In the genomic region with DNA sequence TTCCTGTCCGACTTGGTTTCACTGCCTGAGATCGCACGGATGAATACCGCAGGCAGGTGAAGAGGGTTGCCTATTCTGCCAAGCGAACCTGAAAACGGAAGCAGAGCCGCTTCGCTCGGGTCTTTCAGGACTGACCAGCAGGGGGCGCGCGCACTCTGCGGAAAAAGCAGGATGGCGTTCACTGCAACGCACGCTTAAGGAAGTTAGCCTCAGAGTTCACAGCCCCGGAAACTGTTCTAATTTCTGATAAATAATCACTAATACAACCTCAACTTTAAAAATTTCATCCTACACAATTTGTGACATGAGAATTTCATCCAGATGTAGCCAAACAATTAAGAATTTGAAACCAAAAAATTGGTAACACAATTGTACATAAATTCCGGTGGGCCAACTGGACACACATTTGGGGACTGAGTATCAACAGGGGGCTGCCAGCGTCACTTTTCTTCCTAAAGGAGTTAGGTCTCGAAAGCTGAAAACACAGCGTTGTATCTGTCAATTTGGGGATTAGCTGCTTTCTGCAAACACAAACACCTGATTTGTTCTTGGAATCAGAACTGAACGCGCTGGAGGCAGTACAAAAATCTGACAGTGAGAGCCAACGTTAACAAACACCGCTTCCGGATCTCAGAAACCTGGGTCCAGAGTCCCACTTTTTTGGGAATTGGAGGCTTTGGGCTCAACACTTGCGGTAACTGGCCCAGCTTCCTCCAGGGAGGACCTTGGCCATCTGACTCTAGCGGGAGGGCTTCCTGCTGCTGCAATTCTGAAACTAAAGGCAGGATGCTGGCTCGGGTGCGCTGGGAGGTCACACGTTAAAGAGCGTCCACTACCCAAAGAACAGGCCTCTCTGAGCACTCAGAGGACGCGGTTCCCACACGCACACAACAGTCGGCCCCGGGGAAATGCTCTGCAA, we compare ENCODE assay signal across 8 cellular contexts. TPM values are rescaled to one million over a fixed set of nuclear protein-coding genes. Genes with fewer than 3 reads are reported as not detected.
DNase-seq lines count a peak whose midpoint lies in the region; ATAC-seq and TF ChIP-seq lines count a peak whose summit lies in the region.

No MANE protein-coding gene starts in this region.

- H3K36me3 ChIP-seq in CD8-positive, alpha-beta memory T cell (ENCODE audit: insufficient read depth, low read length), result no peaks in the 10 kb centered on the region
- H3K36me3 ChIP-seq in neural progenitor cell, result no peaks in the 10 kb centered on the region
- H3K36me3 ChIP-seq in stomach, result peaks cover 9 to 28% (median 22%) of the 10 kb centered on the region in 4 donors

- no peaks in the 10 kb centered on the region for H3K9me3 Mint-ChIP-seq in CD8-positive, alpha-beta memory T cell
- H3K9me3 Mint-ChIP-seq in IgD-negative memory B cell (no peaks in the 10 kb centered on the region), neural progenitor cell (no peaks in the 10 kb centered on the region)

- intact Hi-C loops in stomach (cut with DNase I; ENCODE audit: low total_unique reads), result loop anchor here (5.0 to 10.0 kb wide), 2 partner anchors 82 to 145 kb away; no protein-coding TSS in a partner anchor

- no peak overlapping the region for H3K27ac ChIP-seq in CD8-positive, alpha-beta memory T cell (ENCODE audit: low read depth, low read length)
- H3K27ac ChIP-seq in neural progenitor cell (no peak overlapping the region), stomach (peak overlapping the region; percentile 43 to 86 (median 79))

- CTCF ChIA-PET in CD8-positive, alpha-beta memory T cell (lab: Charles Lee), result interaction anchor here (0.8 to 3.4 kb wide), 15 partner anchors 11 to 492 kb away, joined by 3 to 28 read pairs (median 5); partner anchors contain the start of gene FAM50B

- H3K36me3 Mint-ChIP-seq in CD8-positive, alpha-beta memory T cell, result peaks cover 0 to 2% (median 0%) of the 10 kb centered on the region in 3 donors
- H3K36me3 Mint-ChIP-seq in IgD-negative memory B cell, result peaks cover 1% of the 10 kb centered on the region
- H3K36me3 Mint-ChIP-seq in neural progenitor cell, result peaks cover 1% of the 10 kb centered on the region

- POLR2A ChIA-PET in CD8-positive, alpha-beta memory T cell (lab: Charles Lee), result interaction anchor here (0.9 kb wide), 1 partner anchor 279 kb away, joined by 3 read pairs; a partner anchor contains a TSS

- H3K27ac Mint-ChIP-seq in CD8-positive, alpha-beta memory T cell, result peak overlapping the region in 6 of 8 donors; percentile 7 to 79 (median 57)
- H3K27ac Mint-ChIP-seq in IgD-negative memory B cell (peak overlapping the region; percentile 79 to 90 (median 79)), neural progenitor cell (peak overlapping the region; percentile 76)

- H2AFZ ChIP-seq in neural progenitor cell (replicated peaks), result peak overlapping the region; percentile 35

- no peaks in the 10 kb centered on the region for H3K9me3 ChIP-seq in CD8-positive, alpha-beta memory T cell (ENCODE audit: low read length)
- no peaks in the 10 kb centered on the region for H3K9me3 ChIP-seq in neural progenitor cell (ENCODE audit: low read depth)
- no peaks in the 10 kb centered on the region for H3K9me3 ChIP-seq in stomach

- peaks cover under 1 to 34% of the 10 kb centered on the region in 2 donors for H3K27me3 Mint-ChIP-seq in CD8-positive, alpha-beta memory T cell
- H3K27me3 Mint-ChIP-seq in IgD-negative memory B cell (no peaks in the 10 kb centered on the region), neural progenitor cell (ENCODE audit: insufficient read depth, low read depth) (peaks cover 5% of the 10 kb centered on the region)

- ATAC-seq in GM19463 (IDR thresholded peaks at IDR 0.05; ENCODE audit: unreplicated experiment), result peak; percentile 54

- no peak overlapping the region for H3K9ac ChIP-seq in neural progenitor cell

- H3K79me2 ChIP-seq in neural progenitor cell (ENCODE audit: low read depth), result no peaks in the 10 kb centered on the region

- WGBS in stomach, 5 donors, result 13 to 19% (median 14%) methylated on average over 35 to 37 of the region's 37 CpGs

- TF ChIP-seq EP300 in stomach (IDR thresholded peaks at IDR 0.05), result no peak

- H3K4me3 ChIP-seq in CD8-positive, alpha-beta memory T cell (ENCODE audit: low read length), result peak overlapping the region; percentile 11
- peak overlapping the region; percentile 18 for H3K4me3 ChIP-seq in fibroblast of pulmonary artery (replicated peaks; ENCODE audit: low read depth, low read length)
- no peak overlapping the region for H3K4me3 ChIP-seq in neural progenitor cell
- peak overlapping the region in 3 of 4 donors; percentile 6 to 28 (median 21) for H3K4me3 ChIP-seq in stomach

- H3K4me3 Mint-ChIP-seq in CD8-positive, alpha-beta memory T cell, result peak overlapping the region; percentile 31 to 87 (median 63)
- peak overlapping the region; percentile 70 to 93 (median 82) for H3K4me3 Mint-ChIP-seq in IgD-negative memory B cell
- no peak overlapping the region for H3K4me3 Mint-ChIP-seq in neural progenitor cell

- TF ChIP-seq CTCF in fibroblast of pulmonary artery (IDR thresholded peaks at IDR 0.05; ENCODE audit: low read length, missing control alignments) (peak; percentile 75), neural progenitor cell (IDR thresholded peaks at IDR 0.05) (peak; percentile 96), stomach (IDR thresholded peaks at IDR 0.05) (peak in 6 of 7 experiments; percentile 88 to 98 (median 94))

- no peaks in the 10 kb centered on the region for H3F3A ChIP-seq in neural progenitor cell (ENCODE audit: low read depth)

- H3K4me1 Mint-ChIP-seq in CD8-positive, alpha-beta memory T cell, result peaks cover 9 to 13% (median 11%) of the 10 kb centered on the region in 3 donors
- H3K4me1 Mint-ChIP-seq in IgD-negative memory B cell (peaks cover 37 to 42% (median 37%) of the 10 kb centered on the region in 3 donors), neural progenitor cell (peaks cover 27% of the 10 kb centered on the region)

- no peak for TF ChIP-seq POLR2A in stomach (IDR thresholded peaks at IDR 0.05)

- peaks cover 6% of the 10 kb centered on the region for H3K4me1 ChIP-seq in CD8-positive, alpha-beta memory T cell (ENCODE audit: insufficient read depth, low read length)
- H3K4me1 ChIP-seq in neural progenitor cell (no peaks in the 10 kb centered on the region), stomach (peaks cover 71 to 94% (median 80%) of the 10 kb centered on the region in 4 donors)

- H3K27me3 ChIP-seq in CD8-positive, alpha-beta memory T cell (ENCODE audit: insufficient read depth, low read length, poor library complexity, severe bottlenecking), result peaks cover 5% of the 10 kb centered on the region
- peaks cover 24% of the 10 kb centered on the region for H3K27me3 ChIP-seq in neural progenitor cell
- H3K27me3 ChIP-seq in stomach, result no peaks in the 10 kb centered on the region

- no peak overlapping the region for H3K4me2 ChIP-seq in neural progenitor cell

- DNase-seq in CD8-positive, alpha-beta memory T cell, result peak; percentile 73 to 89 (median 84)
- peak; percentile 66 for DNase-seq in RPMI7951 (ENCODE audit: low read depth)
- peak; percentile 78 to 94 for DNase-seq in activated T-helper 1 cell treated with anti-CD3 and anti-CD28 coated beads, Interleukin-2, amount 50 U/mL, for 16 hours (ENCODE audit: low read depth in 1 of 2, low spot score in 1 of 2)
- peak; percentile 77 for DNase-seq in fibroblast of pulmonary artery (ENCODE audit: low read depth)
- peak; percentile 83 for DNase-seq in neural progenitor cell (ENCODE audit: low spot score)
- peak; percentile 94 for DNase-seq in stomach

- H4K20me1 ChIP-seq in neural progenitor cell (ENCODE audit: low read depth), result no peaks in the 10 kb centered on the region

RNA-seq across cellular contexts. Expression of gene PXDC1, which starts 8.8 kb away (rescaled TPM):
- under 1 TPM; 0.15 to 0.24 TPM for total RNA-seq in CD8-positive, alpha-beta memory T cell
- not detected for polyA plus RNA-seq in CD8-positive, alpha-beta memory T cell
- 9.5 TPM for polyA plus RNA-seq in IgD-negative memory B cell
- 24.9 and 30.3 TPM in 2 replicates for total RNA-seq in RPMI7951 (2014; rRNA removed; shearing (Covaris generic))
- total RNA-seq in neural progenitor cell (ENCODE audit: low replicate concordance), result 1.5 and 2.0 TPM in 2 replicates
- total RNA-seq in stomach, result 10 to 100 TPM in 4 of 5 donors, 1 to 10 TPM in 1; 1.2 to 90.1 (median 74.1) TPM
- polyA plus RNA-seq in stomach, result 10 to 100 TPM; 23.2 to 36.8 (median 29.0) TPM

Comparison
In these comparisons a context has a peak if more than half of its experiments do, and no peak if none do; other contexts are left out.
1. H3K27ac ChIP-seq: peak in stomach (5 of 5); none in CD8-positive, alpha-beta memory T cell (single experiment) and neural progenitor cell (single experiment).
2. Peak in every context shown above with its lines, with median percentiles within 50 percentile points of each other: DNase-seq, H3K27ac Mint-ChIP-seq and CTCF ChIP-seq.